In the genomic region with DNA sequence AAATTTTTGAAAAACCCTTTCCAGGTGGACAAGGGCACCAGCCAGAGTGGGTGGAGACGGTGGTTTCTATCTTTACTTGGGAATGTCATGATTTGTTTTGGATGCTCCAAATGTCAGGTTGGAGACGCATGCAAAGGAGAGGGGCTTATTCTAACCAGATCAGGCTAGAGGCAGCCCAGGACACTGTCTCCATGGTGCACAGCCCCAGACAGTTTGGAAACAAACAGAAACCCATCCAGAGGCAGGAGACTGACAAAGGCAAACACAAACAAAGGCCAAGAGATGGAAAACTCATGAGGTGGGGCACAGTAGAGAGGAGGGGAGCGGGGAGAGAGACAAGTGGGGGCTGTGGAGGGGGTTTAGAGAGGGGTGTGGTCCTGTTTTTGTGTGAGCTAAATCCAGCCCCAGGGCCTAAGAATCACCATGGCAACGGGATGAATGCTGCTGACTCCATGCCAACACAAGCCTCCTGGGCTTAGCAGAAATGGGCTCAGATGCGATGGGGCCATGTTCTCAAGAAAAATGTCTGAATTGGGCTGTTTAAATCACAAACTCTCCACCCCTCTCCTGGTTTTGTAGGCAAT, we compare ENCODE assay signal across 16 cellular contexts. TPM values are rescaled to one million over a fixed set of nuclear protein-coding genes. Genes with fewer than 3 reads are reported as not detected.
DNase-seq lines count a peak whose midpoint lies in the region; ATAC-seq and TF ChIP-seq lines count a peak whose summit lies in the region.
"Had no signal": no experiment of that assay in that cellular context is flagged by ENCODE, and none has a peak within 500 bp of the region (broad histone marks: within the 10 kb centered on the region; RNA-seq: fewer than 3 reads in every experiment).

No MANE protein-coding gene starts in this region.

- TF ChIP-seq CTCF in heart left ventricle (IDR thresholded peaks at IDR 0.05) (no peak), glutamatergic neuron (IDR thresholded peaks at IDR 0.05; ENCODE audit: partially characterized antibody, unreplicated experiment) (no peak), uterus (IDR thresholded peaks at IDR 0.05) (no peak)

- DNase-seq in left ventricle myocardium superior (no peak), heart left ventricle (no peak), glutamatergic neuron (peak; percentile 46), uterus (no peak), NCI-H2081 treated with DMSO at 0.1 percent for 48 hours (lab: John Stamatoyannopoulos, UW) (no peak)
- DNase-seq in stimulated activated CD4-positive, alpha-beta T cell treated with anti-CD3 and anti-CD28 coated beads, Interleukin-2, amount 100 ng/mL, for 24 hours: no peak
- DNase-seq: activated CD4-positive, alpha-beta T cell treated with anti-CD3 and anti-CD28 coated beads for 1 hour; brain microvascular endothelial cell; CD8-positive, alpha-beta memory T cell; NCI-H1092 treated with DMSO at 0.1 percent for 48 hours; NCI-H226; SIG-M5; stimulated activated CD4-positive, alpha-beta T cell treated with anti-CD3 and anti-CD28 coated beads, Interleukin-15, amount 100 ng/mL, for 24 hours had no signal

- no peaks in the 10 kb centered on the region for H3K27me3 Mint-ChIP-seq in glutamatergic neuron (ENCODE audit: unreplicated experiment)
- H3K27me3 Mint-ChIP-seq: CD8-positive, alpha-beta memory T cell had no signal

- no peaks in the 10 kb centered on the region for H3K9me3 Mint-ChIP-seq in glutamatergic neuron (ENCODE audit: unreplicated experiment)
- H3K9me3 Mint-ChIP-seq: CD8-positive, alpha-beta memory T cell had no signal

- H3K4me1 ChIP-seq in heart left ventricle: peaks cover 0 to 32% (median 4%) of the 10 kb centered on the region in 12 donors
- peaks cover 21 to 25% of the 10 kb centered on the region in 2 donors for H3K4me1 ChIP-seq in uterus

- H3K27ac Mint-ChIP-seq in glutamatergic neuron (ENCODE audit: unreplicated experiment): no peak overlapping the region

- H3K4me3 Mint-ChIP-seq in glutamatergic neuron (ENCODE audit: unreplicated experiment): peak overlapping the region; percentile 12
- H3K4me3 Mint-ChIP-seq: CD8-positive, alpha-beta memory T cell had no signal

- 58 to 63% (median 61%) methylated on average over 5 of the region's 5 CpGs for WGBS in heart left ventricle, 4 donors

- H3K4me1 Mint-ChIP-seq in glutamatergic neuron (ENCODE audit: low read depth, unreplicated experiment): peaks cover 10% of the 10 kb centered on the region
- H3K4me1 Mint-ChIP-seq: CD8-positive, alpha-beta memory T cell had no signal

- peak; percentile 11 for ATAC-seq in left ventricle myocardium superior
- ATAC-seq in heart left ventricle: no peak

- H3K27me3 ChIP-seq in heart left ventricle (no peaks in the 10 kb centered on the region), uterus (no peaks in the 10 kb centered on the region)
- H3K27me3 ChIP-seq: brain microvascular endothelial cell, esophagus muscularis mucosa had no signal

- H3K4me3 ChIP-seq in heart left ventricle: no peak overlapping the region
- no peak overlapping the region for H3K4me3 ChIP-seq in uterus
- H3K4me3 ChIP-seq: esophagus muscularis mucosa had no signal

- H3K9me3 ChIP-seq in heart left ventricle: no peaks in the 10 kb centered on the region
- no peaks in the 10 kb centered on the region for H3K9me3 ChIP-seq in uterus
- H3K9me3 ChIP-seq: esophagus muscularis mucosa had no signal

- TF ChIP-seq POLR2A in heart left ventricle (IDR thresholded peaks at IDR 0.05) (no peak), uterus (IDR thresholded peaks at IDR 0.05) (no peak)

- H3K36me3 Mint-ChIP-seq in glutamatergic neuron (ENCODE audit: unreplicated experiment): peaks cover 4% of the 10 kb centered on the region

- H3K36me3 ChIP-seq in heart left ventricle: peaks cover 0 to 26% (median 15%) of the 10 kb centered on the region in 9 donors
- no peaks in the 10 kb centered on the region for H3K36me3 ChIP-seq in uterus
- H3K36me3 ChIP-seq: brain microvascular endothelial cell had no signal

- H3K27ac ChIP-seq in heart left ventricle (peak overlapping the region in 3 of 12 donors; percentile 3 to 35 (median 19)), uterus (peak overlapping the region; percentile 41 to 95)
- H3K27ac ChIP-seq: brain microvascular endothelial cell had no signal

- intact Hi-C loops in left ventricle myocardium superior (cut with micrococcal nuclease) (no loop called here), heart left ventricle (cut with DNase I) (no loop called here), uterus (cut with DNase I; ENCODE audit: low total_unique reads) (no loop called here)

RNA-seq across cellular contexts. Expression of a gene that starts 32.4 kb away (rescaled TPM):
- total RNA-seq in left ventricle myocardium superior: 4.1 TPM
- 1 to 10 TPM; 2.7 to 7.0 (median 4.8) TPM for total RNA-seq in heart left ventricle
- polyA plus RNA-seq in heart left ventricle: 1 to 10 TPM; 3.0 to 4.8 TPM
- 6.8 TPM for total RNA-seq in glutamatergic neuron (ENCODE audit: unreplicated experiment)
- 10 to 100 TPM in 1 of 4 donors, 1 to 10 TPM in 3; 2.3 to 14.7 (median 6.5) TPM for total RNA-seq in uterus

RNA-seq across cellular contexts. Expression of a gene that starts 41.5 kb away (rescaled TPM):
- not detected for total RNA-seq in left ventricle myocardium superior
- total RNA-seq in heart left ventricle: not detected
- not detected for polyA plus RNA-seq in heart left ventricle
- not detected for total RNA-seq in glutamatergic neuron (ENCODE audit: unreplicated experiment)
- not detected for total RNA-seq in uterus
- total RNA-seq: CD8-positive, alpha-beta memory T cell; dermis microvascular lymphatic vessel endothelial cell; esophagus muscularis mucosa had no signal
- polyA plus RNA-seq: AG04450; CD8-positive, alpha-beta memory T cell had no signal

RNA-seq across cellular contexts. Expression of a gene that starts 43.1 kb away (rescaled TPM):
- total RNA-seq in left ventricle myocardium superior (7.8 TPM), heart left ventricle (10 to 100 TPM in 6 of 9 donors, 1 to 10 TPM in 3; 6.2 to 58.5 (median 12.3) TPM), glutamatergic neuron (ENCODE audit: unreplicated experiment) (0.12 TPM), uterus (10 to 100 TPM; 10.5 to 22.5 (median 14.4) TPM)
- 10 to 100 TPM in 1 of 2 donors, under 1 TPM in 1; 0.76 to 12.0 TPM for polyA plus RNA-seq in heart left ventricle
- total RNA-seq: dermis microvascular lymphatic vessel endothelial cell had no signal

RNA-seq across cellular contexts. Expression of a gene that starts 50.1 kb away (rescaled TPM):
- 40.8 TPM for total RNA-seq in left ventricle myocardium superior
- 10 to 100 TPM in 2 of 9 donors, not detected in 7; 18.6 to 30.4 TPM for total RNA-seq in heart left ventricle
- not detected for polyA plus RNA-seq in heart left ventricle
- not detected for total RNA-seq in glutamatergic neuron (ENCODE audit: unreplicated experiment)
- total RNA-seq in uterus: 10 to 100 TPM in 1 of 4 donors, not detected in 3; 34.0 TPM
- total RNA-seq: CD8-positive, alpha-beta memory T cell; dermis microvascular lymphatic vessel endothelial cell; esophagus muscularis mucosa had no signal
- polyA plus RNA-seq: AG04450; CD8-positive, alpha-beta memory T cell had no signal
